ENCODE assay signal across 1 cellular context in the genomic region with DNA sequence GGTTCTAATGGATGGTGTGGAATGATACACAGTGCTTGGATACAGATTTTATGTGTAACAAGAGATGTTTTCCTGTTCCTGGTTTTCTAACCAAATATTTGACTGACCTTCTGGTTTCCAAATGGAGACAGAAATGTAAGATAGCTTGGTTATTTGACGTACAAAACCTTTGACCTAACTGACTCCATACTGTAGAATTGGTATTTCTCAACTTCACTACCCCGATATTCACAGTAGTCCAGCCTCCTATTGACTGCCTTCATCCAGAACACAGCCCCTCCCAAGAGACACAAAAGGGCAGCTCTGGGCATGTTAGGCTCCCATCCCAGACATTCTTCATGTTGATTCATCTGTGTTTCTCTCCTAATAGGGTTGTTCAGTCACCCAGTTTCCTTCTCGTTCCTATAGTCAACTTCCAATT.
TF ChIP-seq lines count a peak whose summit lies in the region.

No MANE protein-coding gene starts in this region.

TF ChIP-seq in liver, 16 proteins besides CTCF, POLR2A, EP300 and RAD21 (continued from another document):
- peak; percentile 88 for TF ChIP-seq YY1 (IDR thresholded peaks at IDR 0.05)
- TF ChIP-seq TAF1 (conservative IDR thresholded peaks at IDR 0.05) = no peak
TF ChIP-seq in liver: peak in this region for 10.
